In genomic region chr4:123363729-123364128, GRCh38 we compare ENCODE assay signal across 12 cellular contexts. TPM values are rescaled to one million over a fixed set of nuclear protein-coding genes. Genes with fewer than 3 reads are reported as not detected.
DNase-seq lines count a peak whose midpoint lies in the region; ATAC-seq and TF ChIP-seq lines count a peak whose summit lies in the region.
"Had no signal": no experiment of that assay in that cellular context is flagged by ENCODE, and none has a peak within 500 bp of the region (broad histone marks: within the 10 kb centered on the region; RNA-seq: fewer than 3 reads in every experiment).

No MANE protein-coding gene starts in this region.

- no peak overlapping the region for H3K4me2 ChIP-seq in neuronal stem cell (ENCODE audit: insufficient read depth, low read length, poor library complexity, severe bottlenecking)

- H3K27ac Mint-ChIP-seq in activated naive CD4-positive, alpha-beta T cell treated with anti-CD3 and anti-CD28 coated beads, Interleukin-2, amount 10 ng/mL, durations not matched to agents 7 days and 5 days = no peak overlapping the region
- no peak overlapping the region for H3K27ac Mint-ChIP-seq in naive thymus-derived CD8-positive, alpha-beta T cell

- H3K23ac ChIP-seq in neuronal stem cell (ENCODE audit: low read depth, low read length, poor library complexity) = no peak overlapping the region

- no peak overlapping the region for H2AK5ac ChIP-seq in neuronal stem cell (ENCODE audit: low read depth, low read length)

- no peak overlapping the region for H3K4me3 Mint-ChIP-seq in activated naive CD4-positive, alpha-beta T cell treated with anti-CD3 and anti-CD28 coated beads, Interleukin-2, amount 10 ng/mL, durations not matched to agents 7 days and 5 days
- H3K4me3 Mint-ChIP-seq in naive thymus-derived CD8-positive, alpha-beta T cell = no peak overlapping the region
- H3K4me3 Mint-ChIP-seq: activated T-cell treated with anti-CD3 and anti-CD28 coated beads, Interleukin-2, amount 50 U/mL, for 4 hours had no signal

- H2BK5ac ChIP-seq in neuronal stem cell (ENCODE audit: low read length) = no peak overlapping the region

- peak overlapping the region; percentile 54 for H2AFZ ChIP-seq in neuronal stem cell (ENCODE audit: low read length)

- H3K4ac ChIP-seq in neuronal stem cell (ENCODE audit: low read length) = no peak overlapping the region

- no peaks in the 10 kb centered on the region for H3K27me3 Mint-ChIP-seq in activated naive CD4-positive, alpha-beta T cell treated with anti-CD3 and anti-CD28 coated beads, Interleukin-2, amount 10 ng/mL, durations not matched to agents 7 days and 5 days
- peaks cover 0 to 5% (median 0%) of the 10 kb centered on the region in 5 donors for H3K27me3 Mint-ChIP-seq in naive thymus-derived CD8-positive, alpha-beta T cell

- POLR2A ChIA-PET in naive thymus-derived CD8-positive, alpha-beta T cell (lab: Charles Lee) = no interaction called here

- no peak for TF ChIP-seq CTCF in left ventricle myocardium inferior (IDR thresholded peaks at IDR 0.05; ENCODE audit: borderline replicate concordance)

- no peak overlapping the region for H2BK15ac ChIP-seq in neuronal stem cell (ENCODE audit: low read length)

- no peaks in the 10 kb centered on the region for H3K27me3 ChIP-seq in neuronal stem cell (ENCODE audit: control insufficient read depth in 3 of 3, insufficient read depth in 3 of 3, low read depth in 1 of 3, low read length in 3 of 3)
- H3K27me3 ChIP-seq in left ventricle myocardium inferior (ENCODE audit: low read depth) = no peaks in the 10 kb centered on the region

- no peak overlapping the region for H3K9ac ChIP-seq in neuronal stem cell (ENCODE audit: low read depth, low read length, poor library complexity)

- no peaks in the 10 kb centered on the region for H3K4me1 Mint-ChIP-seq in activated naive CD4-positive, alpha-beta T cell treated with anti-CD3 and anti-CD28 coated beads, Interleukin-2, amount 10 ng/mL, durations not matched to agents 7 days and 5 days
- H3K4me1 Mint-ChIP-seq in naive thymus-derived CD8-positive, alpha-beta T cell = peaks cover 0 to 11% (median 0%) of the 10 kb centered on the region in 4 donors

- no peak overlapping the region for H3K4me3 ChIP-seq in neuronal stem cell (ENCODE audit: low read length in 2 of 2)
- H3K4me3 ChIP-seq in left ventricle myocardium inferior = no peak overlapping the region
- H3K4me3 ChIP-seq: thoracic aorta had no signal

- no peaks in the 10 kb centered on the region for H3K79me1 ChIP-seq in neuronal stem cell (ENCODE audit: low read depth, low read length)

- H3K14ac ChIP-seq in neuronal stem cell (ENCODE audit: low read length) = no peak overlapping the region

- H3K4me1 ChIP-seq in neuronal stem cell (ENCODE audit: control insufficient read depth in 2 of 2, insufficient read depth in 1 of 2, low read depth in 1 of 2, low read length in 2 of 2) = peaks cover 2 to 17% of the 10 kb centered on the region in 2 donors
- peaks cover 37% of the 10 kb centered on the region for H3K4me1 ChIP-seq in left ventricle myocardium inferior

- no peak overlapping the region for H4K8ac ChIP-seq in neuronal stem cell (ENCODE audit: low read depth, low read length)

- ATAC-seq in HG02623 (IDR thresholded peaks at IDR 0.05; ENCODE audit: unreplicated experiment) (peak; percentile 99), HG03432 (IDR thresholded peaks at IDR 0.05; ENCODE audit: unreplicated experiment) (peak; percentile 96)
- no peak for ATAC-seq in naive thymus-derived CD8-positive, alpha-beta T cell
- ATAC-seq: activated T-cell treated with anti-CD3 and anti-CD28 coated beads, Interleukin-2, amount 50 U/mL, for 4 hours had no signal

- intact Hi-C loops in left ventricle myocardium inferior (cut with micrococcal nuclease) = no loop called here

- no peak overlapping the region for H3K27ac ChIP-seq in neuronal stem cell (replicated peaks; ENCODE audit: low read length)
- no peak overlapping the region for H3K27ac ChIP-seq in left ventricle myocardium inferior (replicated peaks)
- H3K27ac ChIP-seq: thoracic aorta had no signal

- H3K36me3 ChIP-seq in neuronal stem cell (replicated peaks in 1 of 2; ENCODE audit: control insufficient read depth in 2 of 2, insufficient read depth in 2 of 2, low read length in 2 of 2) (no peaks in the 10 kb centered on the region), left ventricle myocardium inferior (no peaks in the 10 kb centered on the region)
- H3K36me3 ChIP-seq: thoracic aorta had no signal

- CTCF ChIA-PET in activated naive CD4-positive, alpha-beta T cell treated with anti-CD3 and anti-CD28 coated beads, Interleukin-2, amount 10 ng/mL, durations not matched to agents 7 days and 5 days (lab: Charles Lee) = no interaction called here

- WGBS in neuronal stem cell (ENCODE audit: extremely low coverage in 2 of 2, insufficient read length in 2 of 2, insufficient replicate concordance in 1 of 2), 2 donors = no CpG with 5 or more reads among the region's 2 CpGs

- H4K91ac ChIP-seq in neuronal stem cell (ENCODE audit: low read depth, low read length, poor library complexity) = no peak overlapping the region

- H2BK120ac ChIP-seq in neuronal stem cell (ENCODE audit: low read depth, low read length) = no peak overlapping the region

- H3K9me3 ChIP-seq in neuronal stem cell (replicated peaks in 1 of 2; ENCODE audit: control insufficient read depth in 2 of 2, insufficient read depth in 1 of 2, low read depth in 1 of 2, low read length in 2 of 2) (peaks cover 0 to 26% of the 10 kb centered on the region in 2 donors), left ventricle myocardium inferior (replicated peaks) (peaks cover 6% of the 10 kb centered on the region)
- H3K9me3 ChIP-seq: thoracic aorta had no signal

- no peaks in the 10 kb centered on the region for H3K36me3 Mint-ChIP-seq in activated naive CD4-positive, alpha-beta T cell treated with anti-CD3 and anti-CD28 coated beads, Interleukin-2, amount 10 ng/mL, durations not matched to agents 7 days and 5 days
- H3K36me3 Mint-ChIP-seq in naive thymus-derived CD8-positive, alpha-beta T cell = no peaks in the 10 kb centered on the region

- peak; percentile 9 for DNase-seq in GM19240 (ENCODE audit: insufficient read length, low spot score)
- no peak for DNase-seq in neuronal stem cell (ENCODE audit: low spot score)
- no peak for DNase-seq in NCI-H82 treated with DMSO at 0.1 percent for 48 hours (lab: John Stamatoyannopoulos, UW; ENCODE audit: unreplicated experiment)
- no peak for DNase-seq in activated naive CD4-positive, alpha-beta T cell treated with anti-CD3 and anti-CD28 coated beads, Interleukin-2, amount 10 ng/mL, durations not matched to agents 7 days and 5 days
- DNase-seq in naive thymus-derived CD8-positive, alpha-beta T cell = no peak
- no peak for DNase-seq in left ventricle myocardium inferior
- DNase-seq: activated T-cell treated with anti-CD3 and anti-CD28 coated beads, Interleukin-2, amount 50 U/mL, for 4 hours; kidney glomerular epithelial cell; stimulated activated CD4-positive, alpha-beta T cell treated with anti-CD3 and anti-CD28 coated beads, Interleukin-2, amount 100 ng/mL, for 48 hours had no signal

- no peaks in the 10 kb centered on the region for H3K9me3 Mint-ChIP-seq in activated naive CD4-positive, alpha-beta T cell treated with anti-CD3 and anti-CD28 coated beads, Interleukin-2, amount 10 ng/mL, durations not matched to agents 7 days and 5 days
- no peaks in the 10 kb centered on the region for H3K9me3 Mint-ChIP-seq in naive thymus-derived CD8-positive, alpha-beta T cell
- H3K9me3 Mint-ChIP-seq: activated T-cell treated with anti-CD3 and anti-CD28 coated beads, Interleukin-2, amount 50 U/mL, for 4 hours had no signal

- H3K18ac ChIP-seq in neuronal stem cell (ENCODE audit: low read length) = no peak overlapping the region

- no peak overlapping the region for H2BK12ac ChIP-seq in neuronal stem cell (ENCODE audit: low read length)

RNA-seq across cellular contexts. Expression of gene SPRY1, which starts 32.9 kb away (rescaled TPM):
- 92.4 TPM for polyA plus RNA-seq in neuronal stem cell (2013, experiment 1 of 2)
- polyA plus RNA-seq in neuronal stem cell (2013, experiment 2 of 2) = 97.0 TPM
- 1 to 10 TPM; 8.1 to 9.0 TPM for total RNA-seq in naive thymus-derived CD8-positive, alpha-beta T cell
- 10 to 100 TPM in 1 of 3 donors, 1 to 10 TPM in 2; 6.9 to 11.0 (median 9.7) TPM for polyA plus RNA-seq in naive thymus-derived CD8-positive, alpha-beta T cell
- total RNA-seq in left ventricle myocardium inferior = 39.7 TPM

Comparison
In these comparisons a context has a peak if more than half of its experiments do, and no peak if none do; other contexts are left out.
1. ATAC-seq: peak in HG02623 (single experiment) and HG03432 (single experiment); none in naive thymus-derived CD8-positive, alpha-beta T cell (0 of 2).